ENCODE assay signal across 8 cellular contexts in the genomic region with DNA sequence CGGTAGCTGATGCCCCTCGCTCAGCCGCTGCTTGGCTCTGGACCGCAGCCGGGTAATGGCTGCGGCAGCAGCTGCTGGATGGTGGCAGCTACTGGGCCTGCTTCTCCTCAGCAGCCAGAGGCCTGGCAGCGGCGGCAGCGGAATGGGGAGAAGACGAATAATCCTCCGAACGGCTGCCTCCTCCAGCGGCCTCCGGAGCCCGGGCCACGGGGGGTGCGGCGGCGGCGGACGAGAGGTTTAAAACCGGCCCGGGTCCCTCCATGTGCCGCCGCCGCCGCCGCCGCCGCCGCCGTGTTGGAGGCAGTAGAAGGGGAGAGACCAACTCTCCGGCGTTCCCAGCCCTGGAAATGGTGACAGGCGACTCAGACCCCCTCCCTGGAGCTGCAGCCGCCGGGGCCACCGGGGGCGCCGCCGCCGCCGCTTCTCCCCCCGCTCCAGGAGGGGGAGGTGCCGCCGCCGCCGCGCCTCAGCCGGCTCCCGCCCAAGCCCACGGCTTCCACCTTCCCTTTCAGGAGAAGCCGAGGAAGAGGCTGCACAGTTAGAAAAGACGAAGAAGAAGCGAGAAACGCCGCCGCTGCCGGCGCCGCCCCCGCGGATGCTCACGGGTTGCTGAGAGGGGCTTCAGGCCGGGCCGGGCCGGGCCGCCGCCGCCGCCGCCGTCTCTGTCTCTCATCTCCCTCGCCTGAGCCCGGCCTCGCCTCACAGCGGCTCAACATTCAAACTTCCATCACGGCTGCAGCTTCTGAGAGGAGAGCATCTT.
DNase-seq lines count a peak whose midpoint lies in the region; ATAC-seq and TF ChIP-seq lines count a peak whose summit lies in the region.

No MANE protein-coding gene starts in this region.

- no peak for TF ChIP-seq CTCF in omental fat pad (IDR thresholded peaks at IDR 0.05)

- no peaks in the 10 kb centered on the region for H3K9me3 ChIP-seq in ES-I3 (ENCODE audit: control insufficient read depth, insufficient read depth, low read length)
- no peaks in the 10 kb centered on the region for H3K9me3 ChIP-seq in endocrine pancreas (ENCODE audit: control insufficient read depth, low read length)
- no peaks in the 10 kb centered on the region for H3K9me3 ChIP-seq in mesodermal cell (ENCODE audit: control insufficient read depth, low read length)

- DNase-seq in NCI-H1092 treated with DMSO at 0.1 percent for 48 hours (lab: John Stamatoyannopoulos, UW) (peak; percentile 84), omental fat pad (ENCODE audit: low spot score) (no peak)
- no peak for DNase-seq in activated CD4-positive, alpha-beta memory T cell treated with anti-CD3 and anti-CD28 coated beads, Interleukin-2, amount 10 ng/mL, durations not matched to agents 7 days and 5 days
- DNase-seq in stimulated activated naive CD4-positive, alpha-beta T cell (lab: John Stamatoyannopoulos, UW): peak in 4 of 6 experiments; percentile 4 to 18 (median 8)
- DNase-seq in NK-92 treated with Interleukin-12 subunit alpha and Interleukin-12 subunit beta, amount 100 ng/mL, for 24 hours (lab: John Stamatoyannopoulos, UW): no peak

- H3K4me3 ChIP-seq in endocrine pancreas (ENCODE audit: control insufficient read depth, insufficient read depth, low read length) (peak overlapping the region; percentile 72), mesodermal cell (ENCODE audit: extremely low read depth, insufficient read depth, low read length, poor library complexity, severe bottlenecking) (peak overlapping the region; percentile 49)

- H3K9ac ChIP-seq in ES-I3 (ENCODE audit: low read depth, low read length): peak overlapping the region; percentile 67
- no peak overlapping the region for H3K9ac ChIP-seq in endocrine pancreas (ENCODE audit: control insufficient read depth, insufficient read depth, low read length)

- no peaks in the 10 kb centered on the region for H3K4me1 ChIP-seq in ES-I3 (ENCODE audit: insufficient read depth, low read length)
- peaks cover 4% of the 10 kb centered on the region for H3K4me1 ChIP-seq in endocrine pancreas (ENCODE audit: control insufficient read depth, insufficient read depth, low read length)
- H3K4me1 ChIP-seq in mesodermal cell (ENCODE audit: control insufficient read depth, insufficient read depth, low read length, poor library complexity, severe bottlenecking): peaks cover 5% of the 10 kb centered on the region

- H3K36me3 ChIP-seq in ES-I3 (ENCODE audit: insufficient read depth, low read length) (no peaks in the 10 kb centered on the region), endocrine pancreas (ENCODE audit: control insufficient read depth, insufficient read depth, low read length) (no peaks in the 10 kb centered on the region), mesodermal cell (ENCODE audit: control insufficient read depth, insufficient read depth, low read length) (no peaks in the 10 kb centered on the region)

- H3K4me3 Mint-ChIP-seq in activated CD4-positive, alpha-beta memory T cell treated with anti-CD3 and anti-CD28 coated beads, Interleukin-2, amount 10 ng/mL, durations not matched to agents 7 days and 5 days: peak overlapping the region; percentile 82

- WGBS in mesodermal cell (ENCODE audit: insufficient coverage in 2 of 2), 2 experiments: 0% methylated on average over 30 to 45 of the region's 78 CpGs

- H3K4me1 Mint-ChIP-seq in activated CD4-positive, alpha-beta memory T cell treated with anti-CD3 and anti-CD28 coated beads, Interleukin-2, amount 10 ng/mL, durations not matched to agents 7 days and 5 days: peaks cover 7% of the 10 kb centered on the region

- H3K27me3 Mint-ChIP-seq in activated CD4-positive, alpha-beta memory T cell treated with anti-CD3 and anti-CD28 coated beads, Interleukin-2, amount 10 ng/mL, durations not matched to agents 7 days and 5 days: peaks cover 75% of the 10 kb centered on the region

- no peak overlapping the region for H3K27ac Mint-ChIP-seq in activated CD4-positive, alpha-beta memory T cell treated with anti-CD3 and anti-CD28 coated beads, Interleukin-2, amount 10 ng/mL, durations not matched to agents 7 days and 5 days

- ATAC-seq in omental fat pad (ENCODE audit: low FRiP score): no peak

- POLR2A ChIA-PET in activated CD4-positive, alpha-beta memory T cell treated with anti-CD3 and anti-CD28 coated beads, Interleukin-2, amount 10 ng/mL, durations not matched to agents 7 days and 5 days (lab: Charles Lee): no interaction called here

- H3K27ac ChIP-seq in mesodermal cell (ENCODE audit: low read depth, low read length, severe bottlenecking): peak overlapping the region; percentile 85

- peaks cover 3% of the 10 kb centered on the region for H3K36me3 Mint-ChIP-seq in activated CD4-positive, alpha-beta memory T cell treated with anti-CD3 and anti-CD28 coated beads, Interleukin-2, amount 10 ng/mL, durations not matched to agents 7 days and 5 days (ENCODE audit: low read depth)

- H3K9me3 Mint-ChIP-seq in activated CD4-positive, alpha-beta memory T cell treated with anti-CD3 and anti-CD28 coated beads, Interleukin-2, amount 10 ng/mL, durations not matched to agents 7 days and 5 days: no peaks in the 10 kb centered on the region

- CTCF ChIA-PET in activated CD4-positive, alpha-beta memory T cell treated with anti-CD3 and anti-CD28 coated beads, Interleukin-2, amount 10 ng/mL, durations not matched to agents 7 days and 5 days (lab: Charles Lee): interaction anchor here (1.0 kb wide), 1 partner anchor 53 kb away, joined by 4 read pairs; no protein-coding TSS in a partner anchor

- H3K27me3 ChIP-seq in endocrine pancreas (ENCODE audit: control insufficient read depth, insufficient read depth, low read length): no peaks in the 10 kb centered on the region

Comparison
In these comparisons a context has a peak if more than half of its experiments do, and no peak if none do; other contexts are left out.
1. DNase-seq: peak in NCI-H1092 treated with DMSO at 0.1 percent for 48 hours (single experiment) and stimulated activated naive CD4-positive, alpha-beta T cell (4 of 6); none in activated CD4-positive, alpha-beta memory T cell treated with anti-CD3 and anti-CD28 coated beads, Interleukin-2, amount 10 ng/mL, durations not matched to agents 7 days and 5 days (single experiment), omental fat pad (single experiment) and NK-92 treated with Interleukin-12 subunit alpha and Interleukin-12 subunit beta, amount 100 ng/mL, for 24 hours (single experiment).